Comparison of ENCODE assay signal across 35 cellular contexts in the genomic region with DNA sequence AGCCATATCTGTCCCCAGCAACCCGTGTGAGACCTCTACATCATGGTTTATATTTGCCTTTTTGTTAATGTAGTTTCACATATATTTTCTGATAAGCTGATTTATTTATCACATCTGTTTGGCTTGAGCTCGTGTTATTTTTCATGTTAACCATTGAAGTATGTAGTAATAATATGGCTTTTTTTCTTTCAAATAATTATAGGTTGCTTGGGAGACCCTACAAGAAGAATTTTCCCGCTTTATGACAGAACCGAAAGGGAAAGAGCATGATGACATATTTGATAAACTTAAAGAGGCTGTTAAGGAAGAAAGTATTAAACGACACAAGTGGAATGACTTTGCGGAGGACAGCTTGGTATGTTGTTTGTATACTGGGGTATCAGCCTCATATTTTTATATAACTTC.
"Had no signal": no experiment of that assay in that cellular context is flagged by ENCODE, and none has a peak within 500 bp of the region (broad histone marks: within the 10 kb centered on the region; RNA-seq: fewer than 3 reads in every experiment).

No MANE protein-coding gene starts in this region.

- H3K27ac Mint-ChIP-seq: activated B cell treated with CpG ODN at 0.5 μM for 24 hours; activated CD4-positive, alpha-beta memory T cell treated with anti-CD3 and anti-CD28 coated beads for 36 hours; activated naive CD4-positive, alpha-beta T cell treated with anti-CD3 and anti-CD28 coated beads for 36 hours; activated naive CD4-positive, alpha-beta T cell treated with anti-CD3 and anti-CD28 coated beads, Interleukin-2, amount 50 U/mL, for 72 hours; activated naive CD8-positive, alpha-beta T cell treated with anti-CD3 and anti-CD28 coated beads, Interleukin-2, amount 50 U/mL, for 24 hours; activated T-helper 1 cell treated with anti-CD3 and anti-CD28 coated beads, Interleukin-12 subunit alpha, Interleukin-12 subunit beta, Interleukin-2, Interleukin-4 antibody, amounts not matched to agents 30 ng/mL and 10 ng/mL and 1 ng/mL, durations not matched to agents 14 hours and 24 hours and 36 hours; T-helper 1 cell treated with Interleukin-12 subunit alpha and Interleukin-12 subunit beta and Interleukin-4 antibody, amounts not matched to agents 30 μg/mL and 1 μg/mL, for 36 hours had no signal

- H3K9me3 ChIP-seq: Peyer's patch, SJSA1, SK-N-SH had no signal

- H3K4me2 ChIP-seq: SK-N-SH had no signal

- H3K4me3 ChIP-seq: Peyer's patch, SJSA1 had no signal

- ATAC-seq: activated naive CD4-positive, alpha-beta T cell treated with anti-CD3 and anti-CD28 coated beads, Interleukin-2, amount 50 U/mL, for 72 hours; activated naive CD8-positive, alpha-beta T cell treated with anti-CD3 and anti-CD28 coated beads, Interleukin-2, amount 50 U/mL, for 24 hours; activated T-cell treated with anti-CD3 and anti-CD28 coated beads, Interleukin-2, amount 50 U/mL, for 4 hours; PC-3 had no signal

- H3K4me1 ChIP-seq: Peyer's patch, SJSA1 had no signal

- H3K9me3 Mint-ChIP-seq: activated B cell treated with CpG ODN at 0.5 μM for 24 hours; activated CD4-positive, alpha-beta memory T cell treated with anti-CD3 and anti-CD28 coated beads for 36 hours; activated naive CD4-positive, alpha-beta T cell treated with anti-CD3 and anti-CD28 coated beads for 36 hours; activated naive CD4-positive, alpha-beta T cell treated with anti-CD3 and anti-CD28 coated beads, Interleukin-2, amount 50 U/mL, for 72 hours; activated naive CD8-positive, alpha-beta T cell treated with anti-CD3 and anti-CD28 coated beads, Interleukin-2, amount 50 U/mL, for 24 hours; activated T-cell treated with anti-CD3 and anti-CD28 coated beads, Interleukin-2, amount 50 U/mL, for 4 hours; activated T-helper 1 cell treated with anti-CD3 and anti-CD28 coated beads, Interleukin-12 subunit alpha, Interleukin-12 subunit beta, Interleukin-2, Interleukin-4 antibody, amounts not matched to agents 30 ng/mL and 10 ng/mL and 1 ng/mL, durations not matched to agents 14 hours and 24 hours and 36 hours; T-helper 1 cell treated with Interleukin-12 subunit alpha and Interleukin-12 subunit beta and Interleukin-4 antibody, amounts not matched to agents 30 μg/mL and 1 μg/mL, for 36 hours had no signal

- H3K9ac ChIP-seq: SK-N-SH had no signal

- H3K27ac ChIP-seq: brain microvascular endothelial cell, Peyer's patch, SJSA1, VCaP had no signal

- H3K27me3 ChIP-seq: brain microvascular endothelial cell, Peyer's patch, SJSA1 had no signal

- H3K27me3 Mint-ChIP-seq: activated B cell treated with CpG ODN at 0.5 μM for 24 hours; activated CD4-positive, alpha-beta memory T cell treated with anti-CD3 and anti-CD28 coated beads for 36 hours; activated naive CD8-positive, alpha-beta T cell treated with anti-CD3 and anti-CD28 coated beads, Interleukin-2, amount 50 U/mL, for 24 hours had no signal

- H3K4me1 Mint-ChIP-seq: activated B cell treated with CpG ODN at 0.5 μM for 24 hours; activated naive CD8-positive, alpha-beta T cell treated with anti-CD3 and anti-CD28 coated beads, Interleukin-2, amount 50 U/mL, for 24 hours had no signal

- H3K4me3 Mint-ChIP-seq: activated B cell treated with CpG ODN at 0.5 μM for 24 hours; activated CD4-positive, alpha-beta memory T cell treated with anti-CD3 and anti-CD28 coated beads for 36 hours; activated naive CD4-positive, alpha-beta T cell treated with anti-CD3 and anti-CD28 coated beads for 36 hours; activated naive CD8-positive, alpha-beta T cell treated with anti-CD3 and anti-CD28 coated beads, Interleukin-2, amount 50 U/mL, for 24 hours; activated T-cell treated with anti-CD3 and anti-CD28 coated beads, Interleukin-2, amount 50 U/mL, for 4 hours; activated T-helper 1 cell treated with anti-CD3 and anti-CD28 coated beads, Interleukin-12 subunit alpha, Interleukin-12 subunit beta, Interleukin-2, Interleukin-4 antibody, amounts not matched to agents 30 ng/mL and 10 ng/mL and 1 ng/mL, durations not matched to agents 14 hours and 24 hours and 36 hours; T-helper 1 cell treated with Interleukin-12 subunit alpha and Interleukin-12 subunit beta and Interleukin-4 antibody, amounts not matched to agents 30 μg/mL and 1 μg/mL, for 36 hours had no signal

- DNase-seq: activated B cell treated with CpG ODN at 0.5 μM for 24 hours; activated CD4-positive, alpha-beta memory T cell treated with anti-CD3 and anti-CD28 coated beads for 36 hours; activated CD4-positive, alpha-beta T cell treated with anti-CD3 and anti-CD28 coated beads for 4 hours; activated CD4-positive, alpha-beta T cell treated with anti-CD3 and anti-CD28 coated beads, Interleukin-2, amount 50 U/mL, for 1 hour; activated CD4-positive, CD25-positive, alpha-beta regulatory T cell treated with anti-CD3 and anti-CD28 coated beads, Interleukin-2, amount 50 U/mL, for 72 hours; activated CD8-positive, alpha-beta memory T cell treated with anti-CD3 and anti-CD28 coated beads, Interleukin-2, amount 50 U/mL, for 4 hours; activated gamma-delta T cell treated with Interleukin-2 at 50 U/mL for 16 hours; activated naive CD4-positive, alpha-beta T cell treated with anti-CD3 and anti-CD28 coated beads for 36 hours; activated naive CD8-positive, alpha-beta T cell treated with anti-CD3 and anti-CD28 coated beads, Interleukin-2, amount 50 U/mL, for 24 hours; activated T-cell treated with anti-CD3 and anti-CD28 coated beads for 4 hours; activated T-cell treated with anti-CD3 and anti-CD28 coated beads, Interleukin-2, amount 50 U/mL, for 4 hours; amniotic stem cell; aorta; brain microvascular endothelial cell; central memory CD4-positive, alpha-beta T cell; Karpas-422; NCI-H1105; NCI-H1417 treated with DMSO at 0.1 percent for 48 hours; NCI-H187 treated with DMSO at 0.1 percent for 48 hours; NCI-H2081; NCI-H226; NCI-H446 treated with DMSO at 0.1 percent for 48 hours; NCI-H524; NCI-H69; NCI-H82; PC-3; Peyer's patch; RPMI8226; SHP77 treated with DMSO at 0.1 percent for 48 hours; SK-N-SH had no signal
